ENCODE assay signal across 33 cellular contexts in the genomic region with DNA sequence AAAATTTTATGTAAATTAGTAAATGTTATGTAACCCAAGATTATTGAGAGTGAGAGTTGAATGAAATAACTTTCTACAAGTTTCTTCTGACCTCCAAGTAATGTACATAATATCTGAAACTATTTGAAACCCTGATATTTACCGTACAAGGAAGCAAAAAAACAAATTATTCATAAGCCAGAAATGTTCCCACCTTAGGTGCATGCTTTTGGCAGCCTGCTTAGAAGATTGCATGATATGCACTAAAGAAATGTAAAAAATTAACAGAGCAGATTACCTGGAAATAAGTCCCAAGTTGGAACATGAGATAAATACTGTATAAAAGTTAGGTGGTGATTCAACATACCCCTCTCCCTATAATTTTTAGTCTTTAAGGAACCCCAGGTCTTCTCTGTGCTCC.
"Had no signal": no experiment of that assay in that cellular context is flagged by ENCODE, and none has a peak within 500 bp of the region (broad histone marks: within the 10 kb centered on the region; RNA-seq: fewer than 3 reads in every experiment).

No MANE protein-coding gene starts in this region.

- H3K4me1 Mint-ChIP-seq: activated B cell treated with CpG ODN at 0.5 μM for 24 hours, brain had no signal

- H3K27me3 Mint-ChIP-seq: activated B cell treated with CpG ODN at 0.5 μM for 24 hours; activated CD4-positive, alpha-beta memory T cell treated with anti-CD3 and anti-CD28 coated beads for 36 hours; activated naive CD4-positive, alpha-beta T cell treated with anti-CD3 and anti-CD28 coated beads, Interleukin-2, amount 10 ng/mL, durations not matched to agents 7 days and 5 days; activated naive CD4-positive, alpha-beta T cell treated with anti-CD3 and anti-CD28 coated beads, Interleukin-2, amount 50 U/mL, for 24 hours; activated naive CD8-positive, alpha-beta T cell; activated naive CD8-positive, alpha-beta T cell treated with anti-CD3 and anti-CD28 coated beads, Interleukin-2, amount 10 ng/mL, durations not matched to agents 7 days and 5 days; activated naive CD8-positive, alpha-beta T cell treated with anti-CD3 and anti-CD28 coated beads, Interleukin-2, amount 50 U/mL, for 24 hours; brain; T-cell had no signal

- H3K9me3 Mint-ChIP-seq: activated B cell treated with CpG ODN at 0.5 μM for 24 hours; activated CD4-positive, alpha-beta memory T cell treated with anti-CD3 and anti-CD28 coated beads for 36 hours; activated CD4-positive, alpha-beta T cell treated with anti-CD3 and anti-CD28 coated beads, Interleukin-2, amount 10 ng/mL, durations not matched to agents 24 days and 14 days; activated CD8-positive, alpha-beta T cell treated with anti-CD3 and anti-CD28 coated beads for 36 hours; activated naive CD4-positive, alpha-beta T cell treated with anti-CD3 and anti-CD28 coated beads, Interleukin-2, amount 10 ng/mL, durations not matched to agents 7 days and 5 days; activated naive CD4-positive, alpha-beta T cell treated with anti-CD3 and anti-CD28 coated beads, Interleukin-2, amount 50 U/mL, for 24 hours; activated naive CD8-positive, alpha-beta T cell treated with anti-CD3 and anti-CD28 coated beads, Interleukin-2, amount 10 ng/mL, durations not matched to agents 7 days and 5 days; activated naive CD8-positive, alpha-beta T cell treated with anti-CD3 and anti-CD28 coated beads, Interleukin-2, amount 50 U/mL, for 24 hours; activated T-cell treated with anti-CD3 and anti-CD28 coated beads, Interleukin-2, amount 50 U/mL, for 4 hours; activated T-helper 2 cell treated with anti-CD3 and anti-CD28 coated beads, Interferon-gamma antibody, Interleukin-2, Interleukin-4, amounts not matched to agents 10 μg/mL and 5 μg/mL and 100 μg/mL, durations not matched to agents 14 hours and 24 hours and 36 hours; brain; central memory CD8-positive, alpha-beta T cell; T-cell had no signal

- H3K27me3 ChIP-seq: ascending aorta, breast epithelium had no signal

- H3K4me1 ChIP-seq: ascending aorta, breast epithelium had no signal

- H3K9me3 ChIP-seq: ascending aorta, breast epithelium had no signal

- ATAC-seq: activated CD8-positive, alpha-beta T cell treated with anti-CD3 and anti-CD28 coated beads for 36 hours; activated naive CD8-positive, alpha-beta T cell treated with anti-CD3 and anti-CD28 coated beads, Interleukin-2, amount 50 U/mL, for 24 hours; activated T-cell treated with anti-CD3 and anti-CD28 coated beads, Interleukin-2, amount 50 U/mL, for 4 hours; T-cell; T-helper 17 cell had no signal

- H3K4me3 ChIP-seq: ascending aorta, breast epithelium had no signal

- DNase-seq: activated B cell treated with CpG ODN at 0.5 μM for 24 hours; activated CD4-positive, alpha-beta memory T cell treated with anti-CD3 and anti-CD28 coated beads for 36 hours; activated CD4-positive, alpha-beta T cell treated with anti-CD3 and anti-CD28 coated beads for 4 hours; activated CD4-positive, alpha-beta T cell treated with anti-CD3 and anti-CD28 coated beads, Interleukin-2, amount 10 ng/mL, durations not matched to agents 24 days and 14 days; activated CD4-positive, alpha-beta T cell treated with anti-CD3 and anti-CD28 coated beads, Interleukin-2, amount 50 U/mL, for 1 hour; activated CD4-positive, alpha-beta T cell treated with anti-CD3 and anti-CD28 coated beads, Interleukin-2, amount 50 U/mL, for 4 hours; activated CD4-positive, CD25-positive, alpha-beta regulatory T cell treated with anti-CD3 and anti-CD28 coated beads, Interleukin-2, amount 50 U/mL, for 72 hours; activated CD8-positive, alpha-beta memory T cell treated with anti-CD3 and anti-CD28 coated beads, Interleukin-2, amount 50 U/mL, for 4 hours; activated CD8-positive, alpha-beta T cell treated with anti-CD3 and anti-CD28 coated beads for 36 hours; activated effector memory CD4-positive, alpha-beta T cell treated with Interleukin-2 at 50 U/mL for 16 hours; activated gamma-delta T cell; activated naive CD4-positive, alpha-beta T cell treated with anti-CD3 and anti-CD28 coated beads, Interleukin-2, amount 10 ng/mL, durations not matched to agents 7 days and 5 days; activated naive CD4-positive, alpha-beta T cell treated with Interleukin-2 at 50 U/mL for 16 hours; activated naive CD8-positive, alpha-beta T cell treated with anti-CD3 and anti-CD28 coated beads, Interleukin-2, amount 10 ng/mL, durations not matched to agents 7 days and 5 days; activated naive CD8-positive, alpha-beta T cell treated with anti-CD3 and anti-CD28 coated beads, Interleukin-2, amount 50 U/mL, for 24 hours; activated T-cell treated with anti-CD3 and anti-CD28 coated beads for 4 hours; activated T-cell treated with anti-CD3 and anti-CD28 coated beads, Interleukin-2, amount 50 U/mL, for 1 hour; activated T-cell treated with anti-CD3 and anti-CD28 coated beads, Interleukin-2, amount 50 U/mL, for 4 hours; amygdala; anterior cingulate cortex; caudate nucleus; cerebellar nuclear complex; T-cell; T-helper 17 cell; T1000 had no signal

- H3K4me3 Mint-ChIP-seq: activated B cell treated with CpG ODN at 0.5 μM for 24 hours; activated CD4-positive, alpha-beta memory T cell treated with anti-CD3 and anti-CD28 coated beads for 36 hours; activated CD4-positive, alpha-beta T cell treated with anti-CD3 and anti-CD28 coated beads, Interleukin-2, amount 10 ng/mL, durations not matched to agents 24 days and 14 days; activated CD8-positive, alpha-beta T cell treated with anti-CD3 and anti-CD28 coated beads for 36 hours; activated naive CD4-positive, alpha-beta T cell treated with anti-CD3 and anti-CD28 coated beads, Interleukin-2, amount 10 ng/mL, durations not matched to agents 7 days and 5 days; activated naive CD4-positive, alpha-beta T cell treated with anti-CD3 and anti-CD28 coated beads, Interleukin-2, amount 50 U/mL, for 24 hours; activated naive CD8-positive, alpha-beta T cell; activated naive CD8-positive, alpha-beta T cell treated with anti-CD3 and anti-CD28 coated beads, Interleukin-2, amount 10 ng/mL, durations not matched to agents 7 days and 5 days; activated naive CD8-positive, alpha-beta T cell treated with anti-CD3 and anti-CD28 coated beads, Interleukin-2, amount 50 U/mL, for 24 hours; activated T-cell treated with anti-CD3 and anti-CD28 coated beads, Interleukin-2, amount 50 U/mL, for 4 hours; brain; central memory CD8-positive, alpha-beta T cell; T-cell; T-helper 17 cell had no signal

- H3K27ac Mint-ChIP-seq: activated B cell treated with CpG ODN at 0.5 μM for 24 hours; activated CD4-positive, alpha-beta memory T cell treated with anti-CD3 and anti-CD28 coated beads for 36 hours; activated CD4-positive, alpha-beta T cell treated with anti-CD3 and anti-CD28 coated beads, Interleukin-2, amount 10 ng/mL, durations not matched to agents 24 days and 14 days; activated CD8-positive, alpha-beta T cell treated with anti-CD3 and anti-CD28 coated beads for 36 hours; activated naive CD4-positive, alpha-beta T cell treated with anti-CD3 and anti-CD28 coated beads, Interleukin-2, amount 10 ng/mL, durations not matched to agents 7 days and 5 days; activated naive CD4-positive, alpha-beta T cell treated with anti-CD3 and anti-CD28 coated beads, Interleukin-2, amount 50 U/mL, for 24 hours; activated naive CD8-positive, alpha-beta T cell; activated naive CD8-positive, alpha-beta T cell treated with anti-CD3 and anti-CD28 coated beads, Interleukin-2, amount 10 ng/mL, durations not matched to agents 7 days and 5 days; activated naive CD8-positive, alpha-beta T cell treated with anti-CD3 and anti-CD28 coated beads, Interleukin-2, amount 50 U/mL, for 24 hours; activated T-helper 2 cell treated with anti-CD3 and anti-CD28 coated beads, Interferon-gamma antibody, Interleukin-2, Interleukin-4, amounts not matched to agents 10 μg/mL and 5 μg/mL and 100 μg/mL, durations not matched to agents 14 hours and 24 hours and 36 hours; brain; T-cell; T-helper 17 cell had no signal

- H3K36me3 ChIP-seq: ascending aorta, breast epithelium had no signal

- H3K36me3 Mint-ChIP-seq: activated CD4-positive, alpha-beta memory T cell treated with anti-CD3 and anti-CD28 coated beads for 36 hours; activated naive CD4-positive, alpha-beta T cell treated with anti-CD3 and anti-CD28 coated beads, Interleukin-2, amount 10 ng/mL, durations not matched to agents 7 days and 5 days; activated naive CD4-positive, alpha-beta T cell treated with anti-CD3 and anti-CD28 coated beads, Interleukin-2, amount 50 U/mL, for 24 hours; activated naive CD8-positive, alpha-beta T cell; activated naive CD8-positive, alpha-beta T cell treated with anti-CD3 and anti-CD28 coated beads, Interleukin-2, amount 10 ng/mL, durations not matched to agents 7 days and 5 days; brain; T-cell had no signal

- H3K27ac ChIP-seq: ascending aorta, breast epithelium, VCaP had no signal
